ENCODE assay signal across 31 cellular contexts in genomic region chr2:105972226-105972625, GRCh38.
"Had no signal": no experiment of that assay in that cellular context is flagged by ENCODE, and none has a peak within 500 bp of the region (broad histone marks: within the 10 kb centered on the region; RNA-seq: fewer than 3 reads in every experiment).

No MANE protein-coding gene starts in this region.

- H3K27me3 ChIP-seq: cardiac muscle cell, Peyer's patch had no signal

- ATAC-seq: activated CD8-positive, alpha-beta T cell treated with anti-CD3 and anti-CD28 coated beads, Interleukin-2, amount 10 ng/mL, durations not matched to agents 7 days and 5 days; activated naive CD4-positive, alpha-beta T cell treated with anti-CD3 and anti-CD28 coated beads, Interleukin-2, amount 50 U/mL, for 72 hours; K562; PC-3; Right ventricle myocardium inferior had no signal

- H3K4me3 Mint-ChIP-seq: activated CD4-positive, alpha-beta T cell treated with anti-CD3 and anti-CD28 coated beads, Interleukin-2, amount 10 ng/mL, durations not matched to agents 24 days and 14 days; activated CD8-positive, alpha-beta T cell treated with anti-CD3 and anti-CD28 coated beads, Interleukin-2, amount 10 ng/mL, durations not matched to agents 7 days and 5 days; activated naive CD4-positive, alpha-beta T cell treated with anti-CD3 and anti-CD28 coated beads for 36 hours; activated T-cell treated with anti-CD3 and anti-CD28 coated beads, Interleukin-2, amount 50 U/mL, for 24 hours; central memory CD8-positive, alpha-beta T cell; T-helper 1 cell treated with Interleukin-12 subunit alpha and Interleukin-12 subunit beta and Interleukin-4 antibody, amounts not matched to agents 30 μg/mL and 1 μg/mL, for 36 hours; T-helper 2 cell treated with Interferon-gamma antibody and Interleukin-4, amounts not matched to agents 5 μg/mL and 100 μg/mL, for 36 hours had no signal

- H3K27me3 Mint-ChIP-seq: activated CD4-positive, alpha-beta T cell treated with anti-CD3 and anti-CD28 coated beads, Interleukin-2, amount 10 ng/mL, durations not matched to agents 24 days and 14 days; activated T-cell treated with anti-CD3 and anti-CD28 coated beads, Interleukin-2, amount 50 U/mL, for 24 hours; central memory CD8-positive, alpha-beta T cell had no signal

- H3K27ac ChIP-seq: cardiac muscle cell, Peyer's patch, RWPE1, SK-N-MC had no signal

- H3K36me3 ChIP-seq: cardiac muscle cell, Peyer's patch had no signal

- H3K27ac Mint-ChIP-seq: activated CD4-positive, alpha-beta T cell treated with anti-CD3 and anti-CD28 coated beads, Interleukin-2, amount 10 ng/mL, durations not matched to agents 24 days and 14 days; activated CD8-positive, alpha-beta T cell treated with anti-CD3 and anti-CD28 coated beads, Interleukin-2, amount 10 ng/mL, durations not matched to agents 7 days and 5 days; activated naive CD4-positive, alpha-beta T cell treated with anti-CD3 and anti-CD28 coated beads for 36 hours; activated naive CD4-positive, alpha-beta T cell treated with anti-CD3 and anti-CD28 coated beads, Interleukin-2, amount 50 U/mL, for 72 hours; activated T-cell treated with anti-CD3 and anti-CD28 coated beads, Interleukin-2, amount 50 U/mL, for 24 hours; T-helper 1 cell treated with Interleukin-12 subunit alpha and Interleukin-12 subunit beta and Interleukin-4 antibody, amounts not matched to agents 30 μg/mL and 1 μg/mL, for 36 hours; T-helper 2 cell treated with Interferon-gamma antibody and Interleukin-4, amounts not matched to agents 5 μg/mL and 100 μg/mL, for 36 hours had no signal

- DNase-seq: activated CD4-positive, alpha-beta T cell treated with anti-CD3 and anti-CD28 coated beads, Interleukin-2, amount 10 ng/mL, durations not matched to agents 24 days and 14 days; activated CD4-positive, alpha-beta T cell treated with anti-CD3 and anti-CD28 coated beads, Interleukin-2, amount 50 U/mL, for 48 hours; activated CD8-positive, alpha-beta T cell treated with anti-CD3 and anti-CD28 coated beads, Interleukin-2, amount 10 ng/mL, durations not matched to agents 7 days and 5 days; activated gamma-delta T cell treated with Interleukin-2 at 50 U/mL for 16 hours; activated naive CD4-positive, alpha-beta T cell treated with anti-CD3 and anti-CD28 coated beads for 36 hours; activated T-cell treated with anti-CD3 and anti-CD28 coated beads, Interleukin-2, amount 50 U/mL, for 24 hours; amniotic stem cell; aorta; Karpas-422; NCI-H1092; NCI-H1436 treated with DMSO at 0.1 percent for 48 hours; NCI-H187 treated with DMSO at 0.1 percent for 48 hours; NCI-H2081; NCI-H2171 treated with DMSO at 0.1 percent for 48 hours; NCI-H2227 treated with DMSO at 0.1 percent for 48 hours; NCI-H446; NCI-H510A treated with DMSO at 0.1 percent for 48 hours; NCI-H526 treated with DMSO at 0.1 percent for 48 hours; NCI-H774; NK-92 treated with Interleukin-12 subunit alpha and Interleukin-12 subunit beta, amount 100 ng/mL, for 24 hours; PC-3; Peyer's patch had no signal

- H3K9me3 Mint-ChIP-seq: activated CD4-positive, alpha-beta T cell treated with anti-CD3 and anti-CD28 coated beads, Interleukin-2, amount 10 ng/mL, durations not matched to agents 24 days and 14 days; activated naive CD4-positive, alpha-beta T cell treated with anti-CD3 and anti-CD28 coated beads for 36 hours; activated naive CD4-positive, alpha-beta T cell treated with anti-CD3 and anti-CD28 coated beads, Interleukin-2, amount 50 U/mL, for 72 hours; central memory CD8-positive, alpha-beta T cell; T-helper 1 cell treated with Interleukin-12 subunit alpha and Interleukin-12 subunit beta and Interleukin-4 antibody, amounts not matched to agents 30 μg/mL and 1 μg/mL, for 36 hours had no signal

- H3K4me1 ChIP-seq: Peyer's patch had no signal

- H3K4me3 ChIP-seq: cardiac muscle cell, K562, Peyer's patch, SK-N-MC had no signal
